ENCODE assay signal across 1 cellular context in the genomic region with DNA sequence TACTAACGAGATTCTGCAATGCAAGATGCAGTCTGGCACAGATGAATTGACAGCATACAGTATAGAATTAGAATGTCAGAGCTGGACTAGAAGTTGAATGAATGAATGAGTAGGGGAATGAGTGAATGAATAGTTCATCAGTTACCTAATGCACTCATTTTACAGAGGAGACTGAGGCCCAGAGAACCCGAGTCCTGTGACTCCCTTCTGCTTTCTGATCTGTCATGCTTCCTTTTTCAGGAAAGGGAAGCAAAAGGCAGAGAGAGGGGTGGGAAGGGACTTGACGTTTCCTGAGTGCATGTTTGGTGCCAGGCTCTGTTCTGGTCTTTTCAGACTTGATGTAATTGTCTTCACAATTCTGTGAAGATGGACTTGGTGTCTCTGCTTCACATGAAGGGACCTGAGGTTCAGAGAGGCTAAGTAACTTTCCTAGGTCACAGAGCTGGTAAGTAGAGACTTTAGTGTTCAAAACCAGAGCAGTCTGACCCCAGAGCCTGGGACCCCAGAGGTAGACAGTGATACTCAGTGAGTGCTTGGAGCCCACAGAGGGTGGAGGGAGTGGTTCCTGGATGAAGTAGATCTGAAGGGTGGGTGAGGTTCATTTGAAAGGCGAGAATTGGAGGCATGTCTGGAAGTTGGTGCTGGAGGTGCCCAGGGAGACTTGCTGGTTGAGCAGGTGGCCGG.
TF ChIP-seq lines count a peak whose summit lies in the region.

No MANE protein-coding gene starts in this region.

TF ChIP-seq in GM12878, 131 proteins besides CTCF, POLR2A, EP300 and RAD21:
- peak; percentile 84; the same call in 1 of the 2 replicates for TF ChIP-seq ZNF24 (IDR thresholded peaks at IDR 0.05)
- TF ChIP-seq PAX5 (IDR thresholded peaks at IDR 0.05; ENCODE audit: borderline replicate concordance, low read depth, low read length): no peak
